ENCODE assay signal across 1 cellular context in genomic region chr17:28750178-28751047, GRCh38.
A peak's percentile ranks its signal among the peaks of the same experiment; 100 is the strongest.
TF ChIP-seq lines count a peak whose summit lies in the region.

No MANE protein-coding gene starts in this region.

TF ChIP-seq in HepG2, 621 proteins besides CTCF, POLR2A, EP300 and RAD21 (continued from another document and continues in another):
- 0 out of 2 replicates have a peak, but pooled peaks have one; percentile 10 for TF ChIP-seq HOMEZ (CRISPR knock-in tag; IDR thresholded peaks at IDR 0.05; ENCODE audit: low read depth)
- 0 out of 2 replicates have a peak, but pooled peaks have one; percentile 36 for TF ChIP-seq TFDP2 (CRISPR knock-in tag; IDR thresholded peaks at IDR 0.05)
- no peak for TF ChIP-seq MTA3 (CRISPR knock-in tag; IDR thresholded peaks at IDR 0.05)
- TF ChIP-seq ARID2 (CRISPR knock-in tag; IDR thresholded peaks at IDR 0.05; ENCODE audit: borderline replicate concordance), result no peak
- TF ChIP-seq YEATS2 (CRISPR knock-in tag; IDR thresholded peaks at IDR 0.05; ENCODE audit: borderline replicate concordance), result peak; percentile 71; the same call in 1 of the 2 replicates
- TF ChIP-seq FOSL2 (CRISPR knock-in tag; IDR thresholded peaks at IDR 0.05), result peak; percentile 34; the same call in 1 of the 2 replicates
- peak; percentile 55; the same call in 1 of the 2 replicates for TF ChIP-seq ZBTB20 (CRISPR knock-in tag; IDR thresholded peaks at IDR 0.05; ENCODE audit: borderline replicate concordance, low read depth)
- TF ChIP-seq KLF6 (CRISPR knock-in tag; IDR thresholded peaks at IDR 0.05), result peak; percentile 34; the same call in 1 of the 2 replicates
- TF ChIP-seq ZBTB46 (CRISPR knock-in tag; IDR thresholded peaks at IDR 0.05; ENCODE audit: borderline replicate concordance), result no peak
- TF ChIP-seq PAF1 (CRISPR knock-in tag; IDR thresholded peaks at IDR 0.05), result peak; percentile 31; the same call in 1 of the 2 replicates
- TF ChIP-seq ZMYM4 (CRISPR knock-in tag; IDR thresholded peaks at IDR 0.05), result peak; percentile 47; the same call in 1 of the 2 replicates
- peak; percentile 33; the same call in 1 of the 2 replicates for TF ChIP-seq ELF3 (CRISPR knock-in tag; IDR thresholded peaks at IDR 0.05)
- 0 out of 2 replicates have a peak, but pooled peaks have one; percentile 44 for TF ChIP-seq ZFP36L1 (CRISPR knock-in tag; IDR thresholded peaks at IDR 0.05)
- TF ChIP-seq MIER2 (CRISPR knock-in tag; IDR thresholded peaks at IDR 0.05), result peak; percentile 54; the same call in 1 of the 2 replicates
- peak; percentile 61; the same call in 1 of the 2 replicates for TF ChIP-seq ZNF512B (CRISPR knock-in tag; IDR thresholded peaks at IDR 0.05; ENCODE audit: borderline replicate concordance)
- TF ChIP-seq ZFY (CRISPR knock-in tag; IDR thresholded peaks at IDR 0.05), result peak; percentile 46; the same call in 1 of the 2 replicates
- TF ChIP-seq NFIB (CRISPR knock-in tag; IDR thresholded peaks at IDR 0.05; ENCODE audit: borderline replicate concordance), result no peak
- no peak for TF ChIP-seq CHCHD3 (CRISPR knock-in tag; IDR thresholded peaks at IDR 0.05)
- no peak for TF ChIP-seq HNRNPLL (IDR thresholded peaks at IDR 0.05; ENCODE audit: low read depth, low read length, poor library complexity, severe bottlenecking)
- TF ChIP-seq IKZF5 (CRISPR knock-in tag; IDR thresholded peaks at IDR 0.05), result peak; percentile 70; the same call in 1 of the 2 replicates
- peak; percentile 36; the same call in 1 of the 2 replicates for TF ChIP-seq ZBTB49 (CRISPR knock-in tag; IDR thresholded peaks at IDR 0.05; ENCODE audit: borderline replicate concordance)
- TF ChIP-seq ZNF792 (CRISPR knock-in tag; IDR thresholded peaks at IDR 0.05), result peak; percentile 38; the same call in 1 of the 2 replicates
- TF ChIP-seq ZNF331 (CRISPR knock-in tag; IDR thresholded peaks at IDR 0.05), result peak; percentile 69; the same call in 1 of the 2 replicates
- no peak; the same call in 1 of the 2 replicates for TF ChIP-seq ZNF557 (CRISPR knock-in tag; IDR thresholded peaks at IDR 0.05)
- peak; percentile 76 for TF ChIP-seq THAP11 (CRISPR knock-in tag; IDR thresholded peaks at IDR 0.05)
- TF ChIP-seq CREM (IDR thresholded peaks at IDR 0.05), result no peak
- no peak for TF ChIP-seq CREM (CRISPR knock-in tag; IDR thresholded peaks at IDR 0.05)
- peak; percentile 54; the same call in 1 of the 2 replicates for TF ChIP-seq ARID4A (CRISPR knock-in tag; IDR thresholded peaks at IDR 0.05; ENCODE audit: borderline replicate concordance)
- TF ChIP-seq MEIS2 (CRISPR knock-in tag; IDR thresholded peaks at IDR 0.05), result peak; percentile 52; the same call in 1 of the 2 replicates
- TF ChIP-seq KLF16 (CRISPR knock-in tag; IDR thresholded peaks at IDR 0.05), result peak in 1 of 2 experiments; percentile 43; a peak in 1 of 4 replicates
- peak; percentile 95 for TF ChIP-seq XRCC5 (optimal IDR thresholded peaks at IDR 0.05; ENCODE audit: low read length)
- TF ChIP-seq CEBPG (CRISPR knock-in tag; IDR thresholded peaks at IDR 0.05), result peak; percentile 47; the same call in 1 of the 2 replicates
- peak; percentile 39; the same call in 1 of the 2 replicates for TF ChIP-seq ZNF605 (CRISPR knock-in tag; IDR thresholded peaks at IDR 0.05)
- TF ChIP-seq CHD4 (IDR thresholded peaks at IDR 0.05; ENCODE audit: borderline replicate concordance, low read length), result 0 out of 2 replicates have a peak, but pooled peaks have one; percentile 28
- no peak for TF ChIP-seq UBTF (CRISPR knock-in tag; IDR thresholded peaks at IDR 0.05)
- peak; percentile 66 for TF ChIP-seq POGK (CRISPR knock-in tag; conservative IDR thresholded peaks at IDR 0.05)
- 0 out of 2 replicates have a peak, but pooled peaks have one; percentile 33 for TF ChIP-seq DMAP1 (CRISPR knock-in tag; IDR thresholded peaks at IDR 0.05)
- 0 out of 2 replicates have a peak, but pooled peaks have one; percentile 41 for TF ChIP-seq SALL2 (CRISPR knock-in tag; IDR thresholded peaks at IDR 0.05)
- TF ChIP-seq ZNF235 (CRISPR knock-in tag; IDR thresholded peaks at IDR 0.05; ENCODE audit: borderline replicate concordance), result no peak
- TF ChIP-seq NR2F6 (IDR thresholded peaks at IDR 0.05), result no peak
- peak; percentile 36; the same call in 1 of the 2 replicates for TF ChIP-seq NR2F6 (CRISPR knock-in tag; IDR thresholded peaks at IDR 0.05)
- 0 out of 2 replicates have a peak, but pooled peaks have one; percentile 24 for TF ChIP-seq ZFP1 (CRISPR knock-in tag; IDR thresholded peaks at IDR 0.05)
- TF ChIP-seq ZBTB42 (CRISPR knock-in tag; IDR thresholded peaks at IDR 0.05), result no peak
